ENCODE assay signal across 26 cellular contexts in genomic region chr6:91678679-91679078, GRCh38.
A peak's percentile ranks its signal among the peaks of the same experiment; 100 is the strongest.
DNase-seq lines count a peak whose midpoint lies in the region; ATAC-seq and TF ChIP-seq lines count a peak whose summit lies in the region.
"Had no signal": no experiment of that assay in that cellular context is flagged by ENCODE, and none has a peak within 500 bp of the region (broad histone marks: within the 10 kb centered on the region; RNA-seq: fewer than 3 reads in every experiment).

No MANE protein-coding gene starts in this region.

- H3K9me3 ChIP-seq in parathyroid adenoma (ENCODE audit: control insufficient read depth, low read length) (no peaks in the 10 kb centered on the region), aorta (ENCODE audit: control insufficient read depth, low read length) (no peaks in the 10 kb centered on the region), gastroesophageal sphincter (no peaks in the 10 kb centered on the region)
- H3K9me3 ChIP-seq: adrenal gland, left lung, pancreas, SK-N-SH, thoracic aorta, vagina had no signal

- ATAC-seq in aorta (ENCODE audit: low FRiP score) = no peak
- no peak for ATAC-seq in gastroesophageal sphincter
- ATAC-seq: left lung; naive thymus-derived CD8-positive, alpha-beta T cell; pancreas; stimulated activated naive CD8-positive, alpha-beta T cell treated with anti-CD3 and anti-CD28 coated beads, Interleukin-15, Interleukin-2, amounts not matched to agents 100 U/mL and 50 U/mL, for 24 hours; T-helper 17 cell had no signal

- H3K27ac ChIP-seq in parathyroid adenoma (no peak overlapping the region), aorta (ENCODE audit: low read depth in 1 of 2, low read length in 2 of 2) (no peak overlapping the region), gastroesophageal sphincter (no peak overlapping the region)
- H3K27ac ChIP-seq: adrenal gland, left lung, pancreas, thoracic aorta, vagina had no signal

- H3K4me2 ChIP-seq in parathyroid adenoma (ENCODE audit: low read length) = peak overlapping the region; percentile 9
- H3K4me2 ChIP-seq: SK-N-SH had no signal

- H3K36me3 ChIP-seq in parathyroid adenoma (ENCODE audit: control insufficient read depth, insufficient read depth, low read length) (no peaks in the 10 kb centered on the region), aorta (ENCODE audit: control insufficient read depth in 1 of 2, insufficient read depth in 2 of 2, low read length in 1 of 2) (no peaks in the 10 kb centered on the region), gastroesophageal sphincter (no peaks in the 10 kb centered on the region)
- H3K36me3 ChIP-seq: adrenal gland, left lung, pancreas, thoracic aorta, vagina had no signal

- TF ChIP-seq CTCF in parathyroid adenoma (IDR thresholded peaks at IDR 0.05) (no peak), gastroesophageal sphincter (IDR thresholded peaks at IDR 0.05) (no peak)

- DNase-seq in NCI-H748 (lab: John Stamatoyannopoulos, UW; ENCODE audit: unreplicated experiment) (peak; percentile 60), NCI-H748 treated with DMSO at 0.1 percent for 48 hours (lab: John Stamatoyannopoulos, UW) (no peak), NCI-H2029 treated with DMSO at 0.1 percent for 48 hours (lab: John Stamatoyannopoulos, UW) (peak; percentile 11), OCI-M1 (lab: John Stamatoyannopoulos, UW) (peak; percentile 43), aorta (no peak), NOMO-1 treated with dmso at 0.1 percent for 144 hours (lab: John Stamatoyannopoulos, UW; ENCODE audit: unreplicated experiment) (no peak)
- DNase-seq: activated gamma-delta T cell treated with Interleukin-2 at 50 U/mL for 16 hours; adrenal gland; CD8-positive, alpha-beta memory T cell; DMS53; effector CD8-positive, alpha-beta T cell; foreskin melanocyte; hippocampal formation; KBM-7; left lung; naive thymus-derived CD8-positive, alpha-beta T cell; NCI-H446 treated with DMSO at 0.1 percent for 48 hours; pancreas; SK-N-SH; stimulated activated CD4-positive, alpha-beta T cell treated with anti-CD3 and anti-CD28 coated beads, Interleukin-12 subunit alpha, Interleukin-12 subunit beta, amount 100 ng/mL, for 4 hours; stimulated activated naive CD8-positive, alpha-beta T cell treated with anti-CD3 and anti-CD28 coated beads, Interleukin-15, Interleukin-2, amounts not matched to agents 100 U/mL and 50 U/mL, for 24 hours; T-helper 17 cell had no signal

- no peak for TF ChIP-seq POLR2A in gastroesophageal sphincter (IDR thresholded peaks at IDR 0.05)

- no peak overlapping the region for H2AFZ ChIP-seq in parathyroid adenoma

- TF ChIP-seq EP300 in gastroesophageal sphincter (IDR thresholded peaks at IDR 0.05) = no peak

- H3K9ac ChIP-seq in parathyroid adenoma = no peak overlapping the region
- H3K9ac ChIP-seq: SK-N-SH had no signal

- H3K27me3 ChIP-seq in parathyroid adenoma (ENCODE audit: control insufficient read depth, insufficient read depth, low read length) (no peaks in the 10 kb centered on the region), aorta (ENCODE audit: control insufficient read depth in 1 of 2, insufficient read depth in 2 of 2, low read length in 1 of 2) (no peaks in the 10 kb centered on the region), gastroesophageal sphincter (peaks cover 4% of the 10 kb centered on the region)
- H3K27me3 ChIP-seq: adrenal gland, left lung, pancreas, vagina had no signal

- 55 to 61% methylated on average over 2 of the region's 2 CpGs for WGBS in aorta, 2 donors
- 66 to 86% methylated on average over 2 of the region's 2 CpGs for WGBS in gastroesophageal sphincter (ENCODE audit: low coverage in 1 of 2), 2 donors

- intact Hi-C loops in aorta (cut with DNase I) = no loop called here

- no peaks in the 10 kb centered on the region for H3K79me2 ChIP-seq in parathyroid adenoma

- H3K4me3 ChIP-seq in parathyroid adenoma (ENCODE audit: low read depth, low read length) (no peak overlapping the region), aorta (ENCODE audit: low read length in 2 of 2) (no peak overlapping the region), gastroesophageal sphincter (no peak overlapping the region)
- H3K4me3 ChIP-seq: adrenal gland, left lung, pancreas, thoracic aorta, vagina had no signal

- H3K4me1 ChIP-seq in parathyroid adenoma = peaks cover 6% of the 10 kb centered on the region
- H3K4me1 ChIP-seq in aorta (ENCODE audit: control insufficient read depth in 1 of 2, insufficient read depth in 2 of 2, low read length in 2 of 2) = no peaks in the 10 kb centered on the region
- no peaks in the 10 kb centered on the region for H3K4me1 ChIP-seq in gastroesophageal sphincter
- H3K4me1 ChIP-seq: adrenal gland, left lung, pancreas, vagina had no signal

Comparison
In these comparisons a context has a peak if more than half of its experiments do, and no peak if none do; other contexts are left out.
1. DNase-seq: peak in NCI-H748 (single experiment), NCI-H2029 treated with DMSO at 0.1 percent for 48 hours (single experiment) and OCI-M1 (single experiment); none in NCI-H748 treated with DMSO at 0.1 percent for 48 hours (single experiment), aorta (0 of 2) and NOMO-1 treated with dmso at 0.1 percent for 144 hours (single experiment).